Comparison of ENCODE assay signal across 2 cellular contexts in the genomic region with DNA sequence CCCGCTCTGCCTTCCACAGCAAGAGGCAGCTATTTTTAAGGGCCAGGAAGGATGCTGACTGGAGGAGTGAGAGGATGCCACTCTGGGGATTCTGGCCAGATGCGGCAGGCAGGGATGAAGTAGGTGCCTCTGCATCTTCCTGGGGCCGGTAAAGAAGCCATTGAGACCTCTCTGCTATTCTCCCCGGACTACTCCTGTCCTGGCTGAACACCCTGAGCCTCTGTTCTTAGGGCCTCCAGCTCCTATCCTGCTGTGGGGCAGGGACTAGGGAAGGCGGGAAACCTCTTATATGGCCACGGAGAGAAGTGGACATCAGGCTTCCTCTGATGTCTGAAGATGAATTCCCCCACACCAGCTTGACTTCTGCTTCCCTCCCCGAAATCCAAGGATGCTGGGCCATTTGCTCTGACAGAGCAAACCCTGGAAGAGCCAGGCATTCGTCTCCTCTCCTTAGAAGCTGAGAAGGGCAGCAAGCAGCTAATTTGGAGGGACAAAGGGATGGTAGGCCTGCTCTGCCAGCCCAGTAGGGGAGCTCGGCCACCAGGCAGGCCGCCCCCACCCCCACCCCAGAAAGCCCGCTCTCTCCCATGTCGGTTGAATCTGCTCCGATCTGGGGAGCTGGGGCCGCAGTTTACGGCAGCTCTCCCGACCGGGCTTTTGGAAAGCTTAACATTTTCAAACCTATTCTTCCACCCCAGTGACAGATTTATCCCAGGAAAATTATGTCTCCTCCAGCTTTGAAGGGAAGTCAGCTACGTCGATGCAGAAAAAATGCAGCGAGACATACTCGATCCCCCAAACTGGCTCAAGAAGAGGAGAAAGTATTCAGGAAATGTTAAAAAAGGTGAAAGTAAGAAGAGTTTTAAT.
TF ChIP-seq lines count a peak whose summit lies in the region.

No MANE protein-coding gene starts in this region.

TF ChIP-seq in SK-N-SH, 30 proteins besides CTCF, POLR2A, EP300 and RAD21:
- TF ChIP-seq ZBTB33 (IDR thresholded peaks at IDR 0.05; ENCODE audit: borderline replicate concordance, low read depth): no peak
- no peak for TF ChIP-seq GABPA (IDR thresholded peaks at IDR 0.05; ENCODE audit: low read depth)
- no peak for TF ChIP-seq POLR2AphosphoS5 (IDR thresholded peaks at IDR 0.05; ENCODE audit: low read depth, low read length)
- TF ChIP-seq RCOR1 (IDR thresholded peaks at IDR 0.05; ENCODE audit: low read length): no peak
- TF ChIP-seq, protein P1, sequence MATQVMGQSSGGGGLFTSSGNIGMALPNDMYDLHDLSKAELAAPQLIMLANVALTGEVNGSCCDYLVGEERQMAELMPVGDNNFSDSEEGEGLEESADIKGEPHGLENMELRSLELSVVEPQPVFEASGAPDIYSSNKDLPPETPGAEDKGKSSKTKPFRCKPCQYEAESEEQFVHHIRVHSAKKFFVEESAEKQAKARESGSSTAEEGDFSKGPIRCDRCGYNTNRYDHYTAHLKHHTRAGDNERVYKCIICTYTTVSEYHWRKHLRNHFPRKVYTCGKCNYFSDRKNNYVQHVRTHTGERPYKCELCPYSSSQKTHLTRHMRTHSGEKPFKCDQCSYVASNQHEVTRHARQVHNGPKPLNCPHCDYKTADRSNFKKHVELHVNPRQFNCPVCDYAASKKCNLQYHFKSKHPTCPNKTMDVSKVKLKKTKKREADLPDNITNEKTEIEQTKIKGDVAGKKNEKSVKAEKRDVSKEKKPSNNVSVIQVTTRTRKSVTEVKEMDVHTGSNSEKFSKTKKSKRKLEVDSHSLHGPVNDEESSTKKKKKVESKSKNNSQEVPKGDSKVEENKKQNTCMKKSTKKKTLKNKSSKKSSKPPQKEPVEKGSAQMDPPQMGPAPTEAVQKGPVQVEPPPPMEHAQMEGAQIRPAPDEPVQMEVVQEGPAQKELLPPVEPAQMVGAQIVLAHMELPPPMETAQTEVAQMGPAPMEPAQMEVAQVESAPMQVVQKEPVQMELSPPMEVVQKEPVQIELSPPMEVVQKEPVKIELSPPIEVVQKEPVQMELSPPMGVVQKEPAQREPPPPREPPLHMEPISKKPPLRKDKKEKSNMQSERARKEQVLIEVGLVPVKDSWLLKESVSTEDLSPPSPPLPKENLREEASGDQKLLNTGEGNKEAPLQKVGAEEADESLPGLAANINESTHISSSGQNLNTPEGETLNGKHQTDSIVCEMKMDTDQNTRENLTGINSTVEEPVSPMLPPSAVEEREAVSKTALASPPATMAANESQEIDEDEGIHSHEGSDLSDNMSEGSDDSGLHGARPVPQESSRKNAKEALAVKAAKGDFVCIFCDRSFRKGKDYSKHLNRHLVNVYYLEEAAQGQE (IDR thresholded peaks at IDR 0.05; ENCODE audit: low read depth, low read length): no peak
- no peak for TF ChIP-seq EZH2phosphoT487 (IDR thresholded peaks at IDR 0.05; ENCODE audit: borderline replicate concordance, low read depth)
- TF ChIP-seq MEF2A (IDR thresholded peaks at IDR 0.05; ENCODE audit: borderline replicate concordance, low read depth): no peak
- TF ChIP-seq RXRA (IDR thresholded peaks at IDR 0.05; ENCODE audit: borderline replicate concordance, low read depth): no peak
- TF ChIP-seq FOSL2 (IDR thresholded peaks at IDR 0.05; ENCODE audit: borderline replicate concordance, low read depth): no peak
- TF ChIP-seq TEAD4 (IDR thresholded peaks at IDR 0.05; ENCODE audit: borderline replicate concordance, insufficient read depth): no peak
- no peak for TF ChIP-seq FOXM1 (IDR thresholded peaks at IDR 0.05; ENCODE audit: low read depth)
- TF ChIP-seq FOXJ3 (CRISPR knock-in tag; IDR thresholded peaks at IDR 0.05): no peak
- no peak for TF ChIP-seq ELF1 (IDR thresholded peaks at IDR 0.05)
- no peak for TF ChIP-seq IRF3 (IDR thresholded peaks at IDR 0.05; ENCODE audit: low read depth, low read length)
- TF ChIP-seq MXI1 (IDR thresholded peaks at IDR 0.05; ENCODE audit: low read depth, low read length): no peak
- TF ChIP-seq GATA2 (CRISPR knock-in tag; IDR thresholded peaks at IDR 0.05): no peak
- no peak for TF ChIP-seq SMC3 (IDR thresholded peaks at IDR 0.05; ENCODE audit: low read depth, low read length)
- TF ChIP-seq, protein P2, sequence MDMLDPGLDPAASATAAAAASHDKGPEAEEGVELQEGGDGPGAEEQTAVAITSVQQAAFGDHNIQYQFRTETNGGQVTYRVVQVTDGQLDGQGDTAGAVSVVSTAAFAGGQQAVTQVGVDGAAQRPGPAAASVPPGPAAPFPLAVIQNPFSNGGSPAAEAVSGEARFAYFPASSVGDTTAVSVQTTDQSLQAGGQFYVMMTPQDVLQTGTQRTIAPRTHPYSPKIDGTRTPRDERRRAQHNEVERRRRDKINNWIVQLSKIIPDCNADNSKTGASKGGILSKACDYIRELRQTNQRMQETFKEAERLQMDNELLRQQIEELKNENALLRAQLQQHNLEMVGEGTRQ (IDR thresholded peaks at IDR 0.05; ENCODE audit: borderline replicate concordance, low read depth, low read length): no peak

TF ChIP-seq in SK-N-SH treated with all-trans-retinoic acid at 6 μM for 48 hours, 23 proteins besides CTCF, POLR2A, EP300 and RAD21:
- TF ChIP-seq ZNF8 (CRISPR knock-in tag; IDR thresholded peaks at IDR 0.05) (no peak), ARNTL (CRISPR knock-in tag; IDR thresholded peaks at IDR 0.05; ENCODE audit: borderline replicate concordance, low read depth) (no peak), ISL1 (CRISPR knock-in tag; IDR thresholded peaks at IDR 0.05) (no peak), SNAI2 (CRISPR knock-in tag; IDR thresholded peaks at IDR 0.05) (no peak), ZFP3 (CRISPR knock-in tag; IDR thresholded peaks at IDR 0.05) (no peak), PATZ1 (CRISPR knock-in tag; IDR thresholded peaks at IDR 0.05; ENCODE audit: borderline replicate concordance) (no peak), GLIS3 (CRISPR knock-in tag; IDR thresholded peaks at IDR 0.05) (no peak), ZFP30 (CRISPR knock-in tag; IDR thresholded peaks at IDR 0.05) (no peak), CSRNP3 (CRISPR knock-in tag; IDR thresholded peaks at IDR 0.05) (no peak), ESRRG (CRISPR knock-in tag; IDR thresholded peaks at IDR 0.05) (no peak), CSDC2 (CRISPR knock-in tag; IDR thresholded peaks at IDR 0.05) (no peak), TOX (CRISPR knock-in tag; IDR thresholded peaks at IDR 0.05; ENCODE audit: borderline replicate concordance) (no peak), PPARA (CRISPR knock-in tag; IDR thresholded peaks at IDR 0.05; ENCODE audit: borderline replicate concordance) (no peak), OSR1 (CRISPR knock-in tag; IDR thresholded peaks at IDR 0.05) (no peak), CREB5 (CRISPR knock-in tag; IDR thresholded peaks at IDR 0.05; ENCODE audit: low read depth) (no peak), ZNF565 (CRISPR knock-in tag; conservative IDR thresholded peaks at IDR 0.05; ENCODE audit: low read depth) (no peak), ZNF70 (CRISPR knock-in tag; IDR thresholded peaks at IDR 0.05) (no peak), BACH2 (CRISPR knock-in tag; IDR thresholded peaks at IDR 0.05; ENCODE audit: borderline replicate concordance) (no peak)
- TF ChIP-seq, protein P3, sequence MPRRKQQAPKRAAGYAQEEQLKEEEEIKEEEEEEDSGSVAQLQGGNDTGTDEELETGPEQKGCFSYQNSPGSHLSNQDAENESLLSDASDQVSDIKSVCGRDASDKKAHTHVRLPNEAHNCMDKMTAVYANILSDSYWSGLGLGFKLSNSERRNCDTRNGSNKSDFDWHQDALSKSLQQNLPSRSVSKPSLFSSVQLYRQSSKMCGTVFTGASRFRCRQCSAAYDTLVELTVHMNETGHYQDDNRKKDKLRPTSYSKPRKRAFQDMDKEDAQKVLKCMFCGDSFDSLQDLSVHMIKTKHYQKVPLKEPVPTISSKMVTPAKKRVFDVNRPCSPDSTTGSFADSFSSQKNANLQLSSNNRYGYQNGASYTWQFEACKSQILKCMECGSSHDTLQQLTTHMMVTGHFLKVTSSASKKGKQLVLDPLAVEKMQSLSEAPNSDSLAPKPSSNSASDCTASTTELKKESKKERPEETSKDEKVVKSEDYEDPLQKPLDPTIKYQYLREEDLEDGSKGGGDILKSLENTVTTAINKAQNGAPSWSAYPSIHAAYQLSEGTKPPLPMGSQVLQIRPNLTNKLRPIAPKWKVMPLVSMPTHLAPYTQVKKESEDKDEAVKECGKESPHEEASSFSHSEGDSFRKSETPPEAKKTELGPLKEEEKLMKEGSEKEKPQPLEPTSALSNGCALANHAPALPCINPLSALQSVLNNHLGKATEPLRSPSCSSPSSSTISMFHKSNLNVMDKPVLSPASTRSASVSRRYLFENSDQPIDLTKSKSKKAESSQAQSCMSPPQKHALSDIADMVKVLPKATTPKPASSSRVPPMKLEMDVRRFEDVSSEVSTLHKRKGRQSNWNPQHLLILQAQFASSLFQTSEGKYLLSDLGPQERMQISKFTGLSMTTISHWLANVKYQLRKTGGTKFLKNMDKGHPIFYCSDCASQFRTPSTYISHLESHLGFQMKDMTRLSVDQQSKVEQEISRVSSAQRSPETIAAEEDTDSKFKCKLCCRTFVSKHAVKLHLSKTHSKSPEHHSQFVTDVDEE (CRISPR knock-in tag; IDR thresholded peaks at IDR 0.05): no peak
